25 cellular contexts compared by ENCODE assay signal in genomic region chr2:55114597-55114996, GRCh38.
"Had no signal": no experiment of that assay in that cellular context is flagged by ENCODE, and none has a peak within 500 bp of the region (broad histone marks: within the 10 kb centered on the region; RNA-seq: fewer than 3 reads in every experiment).

No MANE protein-coding gene starts in this region.

- ATAC-seq: activated T-cell treated with anti-CD3 and anti-CD28 coated beads, Interleukin-2, amount 50 U/mL, for 72 hours; gastroesophageal sphincter; heart right ventricle; left ventricle myocardium superior; naive thymus-derived CD8-positive, alpha-beta T cell; psoas muscle; sciatic nerve had no signal

- H3K4me3 ChIP-seq: esophagus muscularis mucosa, gastroesophageal sphincter, heart right ventricle, ovary, psoas muscle, smooth muscle cell, thoracic aorta, upper lobe of left lung had no signal

- H3K27ac ChIP-seq: heart right ventricle, ovary, psoas muscle, upper lobe of left lung, WERI-Rb-1 had no signal

- H3K4me1 Mint-ChIP-seq: central memory CD8-positive, alpha-beta T cell; immature natural killer cell had no signal

- H3K36me3 Mint-ChIP-seq: immature natural killer cell; naive thymus-derived CD8-positive, alpha-beta T cell had no signal

- H3K27me3 ChIP-seq: brain microvascular endothelial cell, esophagus muscularis mucosa, gastroesophageal sphincter, heart right ventricle, ovary, upper lobe of left lung had no signal

- H3K9me3 Mint-ChIP-seq: activated T-cell treated with anti-CD3 and anti-CD28 coated beads, Interleukin-2, amount 50 U/mL, for 72 hours; central memory CD8-positive, alpha-beta T cell; immature natural killer cell; naive thymus-derived CD8-positive, alpha-beta T cell had no signal

- DNase-seq: activated CD4-positive, alpha-beta T cell treated with anti-CD3 and anti-CD28 coated beads for 1 hour; activated CD8-positive, alpha-beta memory T cell treated with anti-CD3 and anti-CD28 coated beads for 24 hours; activated CD8-positive, alpha-beta memory T cell treated with anti-CD3 and anti-CD28 coated beads, Interleukin-2, amount 50 U/mL, for 48 hours; activated effector memory CD4-positive, alpha-beta T cell treated with anti-CD3 and anti-CD28 coated beads, Interleukin-2, amount 50 U/mL, for 16 hours; activated naive CD4-positive, alpha-beta T cell treated with anti-CD3 and anti-CD28 coated beads, Interleukin-2, amount 50 U/mL, for 16 hours; activated T-cell treated with anti-CD3 and anti-CD28 coated beads, Interleukin-2, amount 50 U/mL, for 72 hours; aorta; brain microvascular endothelial cell; effector memory CD4-positive, alpha-beta T cell; heart right ventricle; immature natural killer cell; left ventricle myocardium superior; naive thymus-derived CD8-positive, alpha-beta T cell; ovary; psoas muscle; stimulated activated CD4-positive, alpha-beta T cell treated with anti-CD3 and anti-CD28 coated beads, Interleukin-4, amount 100 ng/mL, for 1 hour; upper lobe of left lung; WERI-Rb-1 had no signal

- H3K9me3 ChIP-seq: esophagus muscularis mucosa, gastroesophageal sphincter, heart right ventricle, ovary, psoas muscle, thoracic aorta, upper lobe of left lung had no signal

- H3K27me3 Mint-ChIP-seq: central memory CD8-positive, alpha-beta T cell had no signal

- H3K27ac Mint-ChIP-seq: activated T-cell treated with anti-CD3 and anti-CD28 coated beads, Interleukin-2, amount 50 U/mL, for 72 hours; immature natural killer cell had no signal

- FAIRE-seq: endothelial cell of umbilical vein had no signal

- H3K36me3 ChIP-seq: brain microvascular endothelial cell, esophagus muscularis mucosa, gastroesophageal sphincter, heart right ventricle, ovary, thoracic aorta, upper lobe of left lung, WERI-Rb-1 had no signal

- H3K4me3 Mint-ChIP-seq: activated T-cell treated with anti-CD3 and anti-CD28 coated beads, Interleukin-2, amount 50 U/mL, for 72 hours; central memory CD8-positive, alpha-beta T cell; immature natural killer cell; naive thymus-derived CD8-positive, alpha-beta T cell had no signal
